18 cellular contexts compared by ENCODE assay signal in the genomic region with DNA sequence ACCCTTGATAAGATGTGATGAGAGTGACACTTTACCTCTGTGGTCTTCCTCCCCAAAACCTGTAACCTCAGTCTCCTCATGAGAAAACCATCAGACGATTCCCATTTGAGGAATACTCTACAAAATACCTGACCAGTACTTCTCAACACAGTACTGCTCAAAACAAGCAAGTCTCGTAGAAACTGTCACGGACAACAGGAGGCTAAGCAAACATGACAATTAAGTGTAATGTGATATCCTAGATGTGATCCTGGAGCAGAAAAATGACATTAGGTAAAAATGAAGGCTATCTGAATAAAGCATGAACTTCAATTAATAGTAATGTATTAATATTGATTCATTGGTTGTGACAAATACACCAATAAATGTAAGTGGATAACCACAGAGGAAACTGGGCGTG.
"Had no signal": no experiment of that assay in that cellular context is flagged by ENCODE, and none has a peak within 500 bp of the region (broad histone marks: within the 10 kb centered on the region; RNA-seq: fewer than 3 reads in every experiment).

No MANE protein-coding gene starts in this region.

- H3K27ac Mint-ChIP-seq: endodermal cell, nephron, progenitor cell of endocrine pancreas had no signal

- H3K4me3 Mint-ChIP-seq: endodermal cell, nephron had no signal

- DNase-seq: effector CD4-positive, alpha-beta T cell; endodermal cell; foreskin melanocyte; head of caudate nucleus; left colon; left ventricle myocardium superior; mesenchymal stem cell; midbrain; occipital lobe; pancreas; right cardiac atrium; small intestine; stimulated activated CD4-positive, alpha-beta T cell treated with anti-CD3 and anti-CD28 coated beads, Interleukin-2, amount 100 ng/mL, for 48 hours; stimulated activated naive CD4-positive, alpha-beta T cell treated with Interleukin-2 at 50 U/mL for 16 hours; trophoblast cell had no signal

- H3K27ac ChIP-seq: hepatocyte, pancreas had no signal

- ATAC-seq: left colon, left ventricle myocardium superior, pancreas, right cardiac atrium had no signal
